22 cellular contexts compared by ENCODE assay signal in the genomic region with DNA sequence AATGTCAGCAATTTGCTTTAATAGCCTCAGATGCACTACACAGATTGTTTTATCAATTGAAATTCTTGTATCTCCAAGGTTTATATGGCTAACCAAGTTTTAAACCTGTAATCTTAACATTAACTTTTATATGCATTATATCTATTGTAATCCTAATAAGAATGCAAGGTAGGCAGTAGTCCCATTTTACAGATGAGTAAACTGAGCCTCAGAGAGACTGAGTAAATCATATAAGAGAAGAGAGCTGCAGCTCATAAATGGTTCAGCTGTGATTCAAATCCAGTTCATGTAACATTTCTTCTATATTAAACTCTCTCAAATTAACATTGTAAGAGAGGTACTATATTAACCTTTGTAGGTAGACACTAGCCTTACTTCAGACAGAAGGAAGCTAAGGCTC. TPM values are rescaled to one million over a fixed set of nuclear protein-coding genes. Genes with fewer than 3 reads are reported as not detected.
DNase-seq lines count a peak whose midpoint lies in the region; ATAC-seq, FAIRE-seq and TF ChIP-seq lines count a peak whose summit lies in the region.
"Had no signal": no experiment of that assay in that cellular context is flagged by ENCODE, and none has a peak within 500 bp of the region (broad histone marks: within the 10 kb centered on the region; RNA-seq: fewer than 3 reads in every experiment).

No MANE protein-coding gene starts in this region.

- no peaks in the 10 kb centered on the region for H4K20me1 ChIP-seq in HepG2 (ENCODE audit: insufficient read depth, low read length)
- peaks cover 23% of the 10 kb centered on the region for H4K20me1 ChIP-seq in neural progenitor cell (ENCODE audit: low read depth)

- H3K79me2 ChIP-seq in HepG2 (ENCODE audit: insufficient read depth, low read length) (no peaks in the 10 kb centered on the region), neural progenitor cell (ENCODE audit: low read depth) (peaks cover 9% of the 10 kb centered on the region)

- H3K27me3 Mint-ChIP-seq in neural progenitor cell (ENCODE audit: insufficient read depth, low read depth) = peaks cover 3% of the 10 kb centered on the region
- H3K27me3 Mint-ChIP-seq: IgD-negative memory B cell had no signal

- ATAC-seq in HepG2 (no peak), right lobe of liver (no peak), upper lobe of left lung (ENCODE audit: low FRiP score in 2 of 2) (no peak)
- ATAC-seq: A549, HCT116 had no signal

- H3K36me3 ChIP-seq in HepG2 (replicated peaks in 1 of 2; ENCODE audit: control insufficient read depth in 1 of 2, insufficient read depth in 2 of 2, low read length in 2 of 2) (peaks cover 12 to 81% of the 10 kb centered on the region in 2 experiments), right lobe of liver (no peaks in the 10 kb centered on the region), SK-N-MC (ENCODE audit: insufficient read depth, low read length) (peaks cover 72% of the 10 kb centered on the region), neural progenitor cell (peaks cover 39% of the 10 kb centered on the region), sigmoid colon (no peaks in the 10 kb centered on the region), upper lobe of left lung (no peaks in the 10 kb centered on the region)

- H3K4me2 ChIP-seq in HepG2 (ENCODE audit: low read depth, low read length) (no peak overlapping the region), neural progenitor cell (no peak overlapping the region)
- H3K4me2 ChIP-seq: A549 had no signal

- H3K4me1 Mint-ChIP-seq in neural progenitor cell = peaks cover 27% of the 10 kb centered on the region

- no peak for FAIRE-seq in HepG2 (lab: Jason Lieb, UNC)
- FAIRE-seq: A549, D721Med, GM12892, GM18507 had no signal

- H3K4me1 ChIP-seq in HepG2 (ENCODE audit: insufficient read depth, low read length) (peaks cover 18% of the 10 kb centered on the region), right lobe of liver (peaks cover 0 to 10% (median 5%) of the 10 kb centered on the region in 4 donors), neural progenitor cell (peaks cover 11% of the 10 kb centered on the region), sigmoid colon (no peaks in the 10 kb centered on the region), upper lobe of left lung (peaks cover 0 to 10% (median 0%) of the 10 kb centered on the region in 4 donors)

- no peaks in the 10 kb centered on the region for H3K9me3 Mint-ChIP-seq in neural progenitor cell
- H3K9me3 Mint-ChIP-seq: CD4-positive, CD25-positive, alpha-beta regulatory T cell; HFFc6; IgD-negative memory B cell had no signal

- H3K4me3 ChIP-seq in HepG2 (replicated peaks in 1 of 3; ENCODE audit: insufficient read depth in 1 of 3, low read depth in 2 of 3, low read length in 3 of 3) = no peak overlapping the region
- H3K4me3 ChIP-seq in right lobe of liver = no peak overlapping the region
- H3K4me3 ChIP-seq in SK-N-MC = no peak overlapping the region
- H3K4me3 ChIP-seq in neural progenitor cell = no peak overlapping the region
- no peak overlapping the region for H3K4me3 ChIP-seq in sigmoid colon
- H3K4me3 ChIP-seq in upper lobe of left lung = no peak overlapping the region
- H3K4me3 ChIP-seq: A549 had no signal

- peaks cover 58% of the 10 kb centered on the region for H3K36me3 Mint-ChIP-seq in neural progenitor cell
- H3K36me3 Mint-ChIP-seq: CD4-positive, CD25-positive, alpha-beta regulatory T cell had no signal

- H3F3A ChIP-seq in neural progenitor cell (ENCODE audit: low read depth) = no peaks in the 10 kb centered on the region

- POLR2A ChIA-PET in HepG2 (lab: Yijun Ruan, JAX) = no interaction called here

- in situ Hi-C loops in HepG2 (cut with HindIII; ENCODE audit: extremely low pct_ligation_motif_present, low pct_unique_long_range_greater_than_20kb) = no loop called here

- H3K4me3 Mint-ChIP-seq in neural progenitor cell = no peak overlapping the region
- H3K4me3 Mint-ChIP-seq: CD4-positive, CD25-positive, alpha-beta regulatory T cell; HFFc6 had no signal

- CTCF ChIA-PET in HepG2 (lab: Yijun Ruan, JAX; ENCODE audit: low intra/inter-chr PET ratio, low total read pairs) = no interaction called here

- TF ChIP-seq POLR2A in HepG2 (IDR thresholded peaks at IDR 0.05; ENCODE audit: insufficient read depth in 1 of 2, low read depth in 2 of 2, low read length in 2 of 2) (no peak), right lobe of liver (IDR thresholded peaks at IDR 0.05) (no peak), sigmoid colon (IDR thresholded peaks at IDR 0.05) (no peak), upper lobe of left lung (IDR thresholded peaks at IDR 0.05) (no peak)

- no peaks in the 10 kb centered on the region for H3K27me3 ChIP-seq in HepG2 (ENCODE audit: control insufficient read depth in 1 of 2, insufficient read depth in 2 of 2, low read length in 2 of 2)
- H3K27me3 ChIP-seq in right lobe of liver = no peaks in the 10 kb centered on the region
- no peaks in the 10 kb centered on the region for H3K27me3 ChIP-seq in neural progenitor cell
- H3K27me3 ChIP-seq in sigmoid colon = no peaks in the 10 kb centered on the region
- H3K27me3 ChIP-seq in upper lobe of left lung = no peaks in the 10 kb centered on the region

- no peak overlapping the region for H3K27ac Mint-ChIP-seq in neural progenitor cell
- H3K27ac Mint-ChIP-seq: CD4-positive, CD25-positive, alpha-beta regulatory T cell; HFFc6; IgD-negative memory B cell had no signal

- intact Hi-C loops in HepG2 (cut with micrococcal nuclease; ENCODE audit: unreplicated experiment) (no loop called here), right lobe of liver (cut with DNase I) (no loop called here), sigmoid colon (cut with DNase I) (no loop called here)

- TF ChIP-seq CTCF in HepG2 (CRISPR knock-in tag; IDR thresholded peaks at IDR 0.05) (no peak), right lobe of liver (IDR thresholded peaks at IDR 0.05) (no peak), neural progenitor cell (IDR thresholded peaks at IDR 0.05) (no peak), sigmoid colon (IDR thresholded peaks at IDR 0.05) (no peak), upper lobe of left lung (IDR thresholded peaks at IDR 0.05) (no peak)

- H3K27ac ChIP-seq in HepG2 (ENCODE audit: extremely low read length, insufficient read depth, low read length) (no peak overlapping the region), right lobe of liver (no peak overlapping the region), SK-N-MC (peak overlapping the region; percentile 90), neural progenitor cell (peak overlapping the region; percentile 36), sigmoid colon (no peak overlapping the region), upper lobe of left lung (no peak overlapping the region)
- H3K27ac ChIP-seq: 22Rv1, A549, HL-60 had no signal

- TF ChIP-seq RAD21 in HepG2 (CRISPR knock-in tag; IDR thresholded peaks at IDR 0.05) = no peak

- DNase-seq in HepG2 (ENCODE audit: low spot score) (no peak), right lobe of liver (no peak), SK-N-MC (ENCODE audit: low read depth, low spot score) (no peak), neural progenitor cell (ENCODE audit: low spot score) (no peak), sigmoid colon (no peak), upper lobe of left lung (no peak)
- DNase-seq in central memory CD4-positive, alpha-beta T cell = no peak
- DNase-seq: C1 segment of cervical spinal cord; Caco-2; CD4-positive, CD25-positive, alpha-beta regulatory T cell; GDM1; GOT3; H7; HFFc6 had no signal

- H3K9ac ChIP-seq in HepG2 (ENCODE audit: insufficient read depth, low read depth, low read length) (no peak overlapping the region), SK-N-MC (ENCODE audit: insufficient read length) (no peak overlapping the region), neural progenitor cell (no peak overlapping the region)

- no TSS peak for BruUV-seq in HepG2 (replicated peaks; lab: Mats Ljungman, UMichigan)

- H3K9me3 ChIP-seq in HepG2 (ENCODE audit: low read length) (no peaks in the 10 kb centered on the region), right lobe of liver (no peaks in the 10 kb centered on the region), SK-N-MC (ENCODE audit: low read depth, low read length) (no peaks in the 10 kb centered on the region), neural progenitor cell (ENCODE audit: low read depth) (no peaks in the 10 kb centered on the region), sigmoid colon (no peaks in the 10 kb centered on the region), upper lobe of left lung (no peaks in the 10 kb centered on the region)
- H3K9me3 ChIP-seq: Caco-2 had no signal

- TF ChIP-seq EP300 in HepG2 (IDR thresholded peaks at IDR 0.05; ENCODE audit: low read depth in 2 of 2, low read length in 2 of 2) (no peak), HepG2 (CRISPR knock-in tag; IDR thresholded peaks at IDR 0.05; ENCODE audit: borderline replicate concordance) (no peak), sigmoid colon (IDR thresholded peaks at IDR 0.05) (no peak), upper lobe of left lung (IDR thresholded peaks at IDR 0.05) (no peak)

- H2AFZ ChIP-seq in HepG2 (ENCODE audit: low read length) (no peak overlapping the region), neural progenitor cell (replicated peaks) (no peak overlapping the region)

RNA-seq across cellular contexts. Expression of a gene that starts 44.0 kb away (rescaled TPM):
- total RNA-seq in HepG2 (2016; rRNA removed; fragmentation: Illumina TruSeq; extraction: Trizol) (141 and 188 TPM in 2 replicates), right lobe of liver (10 to 100 TPM; 36.7 to 55.1 (median 44.7) TPM), neural progenitor cell (ENCODE audit: low replicate concordance) (48.7 and 58.1 TPM in 2 replicates), sigmoid colon (10 to 100 TPM; 38.5 to 94.0 (median 71.1) TPM), upper lobe of left lung (10 to 100 TPM; 30.5 to 63.2 (median 44.6) TPM)
- 55.4 and 74.4 TPM in 2 replicates for total RNA-seq in HepG2 (2016; cell fraction: cytosol; rRNA removed; fragmentation: Illumina TruSeq; extraction: Trizol; ENCODE audit: low read depth)
- total RNA-seq in HepG2 (2016; cell fraction: insoluble cytoplasmic fraction; rRNA removed; fragmentation: Illumina TruSeq; extraction: Trizol) = 134 and 186 TPM in 2 replicates
- 96.1 and 111 TPM in 2 replicates for total RNA-seq in HepG2 (2016; cell fraction: membrane; rRNA removed; fragmentation: Illumina TruSeq; extraction: Trizol)
- total RNA-seq in HepG2 (2016; cell fraction: nucleus; rRNA removed; fragmentation: Illumina TruSeq; extraction: Trizol) = 49.1 and 52.9 TPM in 2 replicates
- polyA plus RNA-seq in HepG2 (2011; rRNA removed) (51.6 and 72.0 TPM in 2 replicates), sigmoid colon (10 to 100 TPM; 32.4 to 47.4 (median 34.3) TPM)
- 82.4 and 82.6 TPM in 2 replicates for polyA plus RNA-seq in HepG2 (2011; cell fraction: cytosol; rRNA removed)
- polyA plus RNA-seq in HepG2 (2011; cell fraction: nucleus; rRNA removed) = 24.8 and 38.6 TPM in 2 replicates
- polyA plus RNA-seq in HepG2 (2012) = 58.1 and 99.3 TPM in 2 replicates
- polyA plus RNA-seq in HepG2 (2016; cell fraction: cytosol; fragmentation: Illumina TruSeq; extraction: Trizol; ENCODE audit: low read depth) = 78.8 and 82.1 TPM in 2 replicates
- 213 and 216 TPM in 2 replicates for polyA plus RNA-seq in HepG2 (2016; cell fraction: insoluble cytoplasmic fraction; fragmentation: Illumina TruSeq; extraction: Trizol; ENCODE audit: low read depth)
- 91.1 and 105 TPM in 2 replicates for polyA plus RNA-seq in HepG2 (2016; cell fraction: membrane; fragmentation: Illumina TruSeq; extraction: Trizol; ENCODE audit: low read depth)
- polyA plus RNA-seq in HepG2 (2016; cell fraction: nucleus; fragmentation: Illumina TruSeq; extraction: Trizol; ENCODE audit: insufficient read depth, low read depth) = 99.5 and 103 TPM in 2 replicates
- 18.4 and 23.7 TPM in 2 replicates for polyA minus RNA-seq in HepG2 (2011; rRNA and poly(A)+ RNA removed; ENCODE audit: low replicate concordance)
- 40.5 and 48.0 TPM in 2 replicates for polyA minus RNA-seq in HepG2 (2011; cell fraction: cytosol; rRNA and poly(A)+ RNA removed)
- polyA minus RNA-seq in HepG2 (2011; cell fraction: nucleus; rRNA and poly(A)+ RNA removed) = 41.1 and 44.5 TPM in 2 replicates

Comparison
In these comparisons a context has a peak if more than half of its experiments do, and no peak if none do; other contexts are left out.
1. H3K27ac ChIP-seq: peak in SK-N-MC (single experiment) and neural progenitor cell (single experiment); none in HepG2 (single experiment), right lobe of liver (0 of 3), sigmoid colon (0 of 4) and upper lobe of left lung (0 of 4).